Comparison of ENCODE assay signal across 16 cellular contexts in the genomic region with DNA sequence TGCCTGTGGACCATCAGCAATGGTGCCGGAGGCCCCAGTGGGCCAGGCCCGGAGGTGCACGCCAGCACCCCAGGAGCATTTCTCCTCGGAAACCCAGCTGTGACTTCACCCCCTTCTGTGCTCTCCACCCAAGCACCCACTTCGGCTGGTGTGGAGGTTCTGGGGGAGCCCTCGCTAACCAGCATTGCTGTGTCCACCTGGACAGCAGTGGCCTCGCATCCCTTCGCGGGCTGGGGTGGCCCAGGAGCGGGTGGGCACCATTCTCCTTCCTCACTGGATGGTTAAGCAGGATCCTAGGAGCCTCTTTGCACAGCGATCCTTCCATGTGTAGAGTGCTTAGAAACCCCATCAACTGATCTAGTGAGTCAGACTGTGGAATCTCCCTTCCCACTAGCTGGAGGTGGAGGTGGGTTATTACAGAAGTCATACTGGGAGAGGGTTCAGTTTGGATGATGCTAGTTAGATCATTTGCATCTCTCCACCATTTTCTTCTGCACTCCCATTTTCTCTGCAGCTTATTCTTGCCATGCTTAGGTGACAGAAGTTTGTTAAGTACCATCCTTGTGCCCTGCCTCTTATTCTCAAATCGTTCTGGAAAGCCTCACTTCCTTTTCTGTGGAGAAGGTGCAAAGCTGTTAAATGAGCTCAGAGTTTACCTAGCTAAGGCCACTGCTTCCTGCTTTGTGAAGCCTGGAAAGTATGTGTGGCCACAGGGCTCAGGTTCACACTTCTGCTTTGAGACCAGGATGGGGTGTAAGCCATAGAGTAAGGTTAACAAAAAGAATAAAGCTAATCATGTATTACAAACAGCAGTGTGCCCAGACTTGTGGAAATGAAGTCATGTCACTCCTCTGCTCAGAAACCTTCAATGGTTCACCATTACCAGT. TPM values are rescaled to one million over a fixed set of nuclear protein-coding genes. Genes with fewer than 3 reads are reported as not detected.
A peak's percentile ranks its signal among the peaks of the same experiment; 100 is the strongest.
DNase-seq lines count a peak whose midpoint lies in the region; ATAC-seq lines count a peak whose summit lies in the region.
"Had no signal": no experiment of that assay in that cellular context is flagged by ENCODE, and none has a peak within 500 bp of the region (broad histone marks: within the 10 kb centered on the region; RNA-seq: fewer than 3 reads in every experiment).

No MANE protein-coding gene starts in this region.

- POLR2A ChIA-PET in activated CD4-positive, alpha-beta T cell treated with anti-CD3 and anti-CD28 coated beads for 36 hours (lab: Charles Lee) = interaction anchor here (0.6 kb wide), 1 partner anchor 122 kb away, joined by 4 read pairs; no protein-coding TSS in a partner anchor

- CTCF ChIA-PET in activated CD4-positive, alpha-beta T cell treated with anti-CD3 and anti-CD28 coated beads for 36 hours (lab: Charles Lee) = no interaction called here

- peaks cover 14% of the 10 kb centered on the region for H3K36me3 Mint-ChIP-seq in activated CD4-positive, alpha-beta T cell treated with anti-CD3 and anti-CD28 coated beads for 36 hours (ENCODE audit: low read depth)
- H3K36me3 Mint-ChIP-seq in stimulated activated effector memory CD8-positive, alpha-beta T cell treated with anti-CD3 and anti-CD28 coated beads, Interleukin-12 subunit alpha, Interleukin-12 subunit beta, amount 100 ng/mL, for 72 hours = peaks cover 7% of the 10 kb centered on the region

- intact Hi-C loops in activated CD4-positive, alpha-beta T cell treated with anti-CD3 and anti-CD28 coated beads for 36 hours (cut with DNase I, micrococcal nuclease) = no loop called here

- DNase-seq in activated CD4-positive, alpha-beta T cell treated with anti-CD3 and anti-CD28 coated beads for 36 hours = no peak
- no peak for DNase-seq in activated CD4-positive, alpha-beta T cell treated with anti-CD3 and anti-CD28 coated beads for 4 hours
- DNase-seq in HK-2 (ENCODE audit: unreplicated experiment) (peak; percentile 33), astrocyte of the hippocampus (ENCODE audit: low read depth, low spot score) (peak; percentile 10), RPMI8226 (no peak), inferior parietal cortex (ENCODE audit: extremely low spot score) (no peak), NCI-H2107 treated with DMSO at 0.1 percent for 48 hours (lab: John Stamatoyannopoulos, UW; ENCODE audit: unreplicated experiment) (no peak)
- no peak for DNase-seq in stimulated activated effector memory CD8-positive, alpha-beta T cell treated with anti-CD3 and anti-CD28 coated beads, Interleukin-12 subunit alpha, Interleukin-12 subunit beta, amount 100 ng/mL, for 72 hours (ENCODE audit: low spot score in 2 of 2)
- DNase-seq: activated CD4-positive, CD25-positive, alpha-beta regulatory T cell treated with anti-CD3 and anti-CD28 coated beads, Interleukin-2, amount 50 U/mL, for 72 hours; CD4-positive, alpha-beta memory T cell; dermis blood vessel endothelial cell; NCI-H187 treated with DMSO at 0.1 percent for 48 hours; NCI-H526 treated with DMSO at 0.1 percent for 48 hours; Peyer's patch; stimulated activated CD4-positive, alpha-beta T cell treated with anti-CD3 and anti-CD28 coated beads, Interleukin-4, amount 100 ng/mL, for 4 hours had no signal

- no peaks in the 10 kb centered on the region for H3K9me3 Mint-ChIP-seq in activated CD4-positive, alpha-beta T cell treated with anti-CD3 and anti-CD28 coated beads for 36 hours (ENCODE audit: low read depth)
- H3K9me3 Mint-ChIP-seq in stimulated activated effector memory CD8-positive, alpha-beta T cell treated with anti-CD3 and anti-CD28 coated beads, Interleukin-12 subunit alpha, Interleukin-12 subunit beta, amount 100 ng/mL, for 72 hours = no peaks in the 10 kb centered on the region

- H3K4me1 Mint-ChIP-seq in activated CD4-positive, alpha-beta T cell treated with anti-CD3 and anti-CD28 coated beads for 36 hours = peaks cover 13% of the 10 kb centered on the region
- peaks cover 25% of the 10 kb centered on the region for H3K4me1 Mint-ChIP-seq in stimulated activated effector memory CD8-positive, alpha-beta T cell treated with anti-CD3 and anti-CD28 coated beads, Interleukin-12 subunit alpha, Interleukin-12 subunit beta, amount 100 ng/mL, for 72 hours
- H3K4me1 Mint-ChIP-seq: neural crest cell had no signal

- no peaks in the 10 kb centered on the region for H3K27me3 Mint-ChIP-seq in activated CD4-positive, alpha-beta T cell treated with anti-CD3 and anti-CD28 coated beads for 36 hours
- H3K27me3 Mint-ChIP-seq: CD4-positive, alpha-beta memory T cell had no signal

- no peak overlapping the region for H3K27ac Mint-ChIP-seq in activated CD4-positive, alpha-beta T cell treated with anti-CD3 and anti-CD28 coated beads for 36 hours
- peak overlapping the region; percentile 65 for H3K27ac Mint-ChIP-seq in stimulated activated effector memory CD8-positive, alpha-beta T cell treated with anti-CD3 and anti-CD28 coated beads, Interleukin-12 subunit alpha, Interleukin-12 subunit beta, amount 100 ng/mL, for 72 hours

- peak; percentile 82 for ATAC-seq in activated CD4-positive, alpha-beta T cell treated with anti-CD3 and anti-CD28 coated beads for 36 hours
- peak; percentile 69 for ATAC-seq in stimulated activated effector memory CD8-positive, alpha-beta T cell treated with anti-CD3 and anti-CD28 coated beads, Interleukin-12 subunit alpha, Interleukin-12 subunit beta, amount 100 ng/mL, for 72 hours

- H3K4me3 Mint-ChIP-seq in activated CD4-positive, alpha-beta T cell treated with anti-CD3 and anti-CD28 coated beads for 36 hours = no peak overlapping the region
- H3K4me3 Mint-ChIP-seq in stimulated activated effector memory CD8-positive, alpha-beta T cell treated with anti-CD3 and anti-CD28 coated beads, Interleukin-12 subunit alpha, Interleukin-12 subunit beta, amount 100 ng/mL, for 72 hours = no peak overlapping the region
- H3K4me3 Mint-ChIP-seq: CD4-positive, alpha-beta memory T cell; neural crest cell had no signal

RNA-seq across cellular contexts. Expression of a gene that starts 32.3 kb away (rescaled TPM):
- total RNA-seq in activated CD4-positive, alpha-beta T cell treated with anti-CD3 and anti-CD28 coated beads for 36 hours = 1 to 10 TPM; 2.5 to 2.6 TPM

Comparison
In these comparisons a context has a peak if more than half of its experiments do, and no peak if none do; other contexts are left out.
1. DNase-seq: peak in HK-2 (single experiment) and astrocyte of the hippocampus (single experiment); none in activated CD4-positive, alpha-beta T cell treated with anti-CD3 and anti-CD28 coated beads for 36 hours (single experiment), activated CD4-positive, alpha-beta T cell treated with anti-CD3 and anti-CD28 coated beads for 4 hours (0 of 2), stimulated activated effector memory CD8-positive, alpha-beta T cell treated with anti-CD3 and anti-CD28 coated beads, Interleukin-12 subunit alpha, Interleukin-12 subunit beta, amount 100 ng/mL, for 72 hours (0 of 2), RPMI8226 (single experiment), inferior parietal cortex (single experiment) and NCI-H2107 treated with DMSO at 0.1 percent for 48 hours (single experiment).